Comparison of ENCODE assay signal across 20 cellular contexts in the genomic region with DNA sequence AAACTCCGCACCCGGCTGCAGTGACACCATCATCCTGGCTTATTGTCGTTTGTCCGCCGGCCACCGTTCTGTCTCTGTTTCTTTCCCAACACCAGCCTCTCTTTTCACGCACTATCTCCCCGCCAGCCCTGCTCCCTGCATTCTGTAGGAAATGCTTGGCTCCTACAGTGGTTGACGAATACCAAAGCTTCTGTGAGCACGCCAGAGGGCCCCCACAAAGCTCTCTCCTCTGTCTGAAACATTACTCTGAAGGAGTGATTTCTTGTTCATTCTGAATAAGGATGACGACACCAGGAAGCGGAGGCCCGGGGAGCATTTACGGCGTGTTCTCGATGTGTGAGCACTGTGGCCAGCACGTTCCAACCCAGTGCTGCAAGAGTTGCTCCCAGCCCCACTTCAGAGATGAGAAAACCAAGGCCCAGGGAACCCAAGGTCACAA. TPM values are rescaled to one million over a fixed set of nuclear protein-coding genes. Genes with fewer than 3 reads are reported as not detected.
DNase-seq lines count a peak whose midpoint lies in the region; ATAC-seq and TF ChIP-seq lines count a peak whose summit lies in the region.
"Had no signal": no experiment of that assay in that cellular context is flagged by ENCODE, and none has a peak within 500 bp of the region (broad histone marks: within the 10 kb centered on the region; RNA-seq: fewer than 3 reads in every experiment).

No MANE protein-coding gene starts in this region.

- no TSS peak for BruUV-seq in IMR-90 (replicated peaks; lab: Mats Ljungman, UMichigan)

- H2AK5ac ChIP-seq in IMR-90 (ENCODE audit: low read depth, low read length): peak overlapping the region; percentile 69

- H3K27ac Mint-ChIP-seq in effector memory CD8-positive, alpha-beta T cell: peak overlapping the region; percentile 49 to 94
- no peak overlapping the region for H3K27ac Mint-ChIP-seq in osteocyte (ENCODE audit: unreplicated experiment)
- H3K27ac Mint-ChIP-seq: activated CD4-positive, alpha-beta memory T cell treated with anti-CD3 and anti-CD28 coated beads, Interleukin-2, amount 10 ng/mL, durations not matched to agents 7 days and 5 days had no signal

- H3K79me1 ChIP-seq in IMR-90 (ENCODE audit: low read depth in 1 of 2, low read length in 2 of 2): peaks cover 20 to 60% of the 10 kb centered on the region in 2 experiments

- no peak overlapping the region for H3K4me3 ChIP-seq in IMR-90 (ENCODE audit: insufficient read depth, low read depth, low read length)
- H3K4me3 ChIP-seq: breast epithelium, heart left ventricle, MG63 had no signal

- H4K91ac ChIP-seq in IMR-90 (ENCODE audit: insufficient read depth, low read depth, low read length): no peak overlapping the region

- no peak overlapping the region for H3K18ac ChIP-seq in IMR-90 (ENCODE audit: low read depth, low read length)

- H2AK9ac ChIP-seq in IMR-90 (replicated peaks; ENCODE audit: low read depth, low read length, poor library complexity): no peak overlapping the region

- WGBS in IMR-90 (ENCODE audit: extremely low coverage in 2 of 2, insufficient read length in 1 of 2), 2 experiments: 87% methylated on average over 13 of the region's 17 CpGs; no CpG with 5 or more reads in 1 of the 2 experiments

- intact Hi-C loops in IMR-90 (cut with micrococcal nuclease): no loop called here

- no peak for TF ChIP-seq CTCF in AG09319 (IDR thresholded peaks at IDR 0.05; ENCODE audit: low read depth, low read length)
- TF ChIP-seq CTCF in IMR-90 (conservative IDR thresholded peaks at IDR 0.05; ENCODE audit: low read depth, low read length): no peak
- no peak for TF ChIP-seq CTCF in osteocyte (IDR thresholded peaks at IDR 0.05)

- H3K9me3 Mint-ChIP-seq in effector memory CD8-positive, alpha-beta T cell: peaks cover 2 to 7% of the 10 kb centered on the region in 2 donors
- H3K9me3 Mint-ChIP-seq in osteocyte (ENCODE audit: unreplicated experiment): peaks cover 18% of the 10 kb centered on the region

- H3K14ac ChIP-seq in IMR-90 (replicated peaks; ENCODE audit: low read depth, low read length): no peak overlapping the region; the same call in 1 of the 2 replicates

- dilution Hi-C loops in IMR-90 (cut with HindIII; ENCODE audit: low sequenced_read_pairs, unreplicated experiment): no loop called here

- peak; percentile 27 for DNase-seq in AG09319 (ENCODE audit: extremely low read depth, low read depth)
- DNase-seq in IMR-90: no peak
- no peak for DNase-seq in effector memory CD8-positive, alpha-beta T cell
- peak; percentile 72 for DNase-seq in osteocyte (ENCODE audit: extremely low spot score, unreplicated experiment)
- DNase-seq in stimulated activated CD4-positive, alpha-beta T cell treated with anti-CD3 and anti-CD28 coated beads, Interleukin-4, amount 100 ng/mL, for 24 hours: no peak
- DNase-seq: activated CD4-positive, alpha-beta memory T cell treated with anti-CD3 and anti-CD28 coated beads, Interleukin-2, amount 10 ng/mL, durations not matched to agents 7 days and 5 days; cortex of kidney; heart left ventricle; naive thymus-derived CD8-positive, alpha-beta T cell; NCI-H1694 treated with DMSO at 0.1 percent for 48 hours; NCI-H748 treated with DMSO at 0.1 percent for 48 hours; Right ventricle myocardium superior; stimulated activated CD4-positive, alpha-beta T cell treated with anti-CD3 and anti-CD28 coated beads, Interleukin-1b, Interleukin-23, amount 100 ng/mL, for 48 hours; stimulated activated naive CD4-positive, alpha-beta T cell had no signal

- H3K9me1 ChIP-seq in IMR-90 (ENCODE audit: insufficient read depth, low read length): peaks cover 16% of the 10 kb centered on the region

- no peak overlapping the region for H4K8ac ChIP-seq in IMR-90 (ENCODE audit: low read depth in 2 of 2, low read length in 2 of 2)

- H2BK15ac ChIP-seq in IMR-90 (ENCODE audit: low read depth, low read length): no peak overlapping the region

- peaks cover 17% of the 10 kb centered on the region for H3K9me3 ChIP-seq in IMR-90 (ENCODE audit: control insufficient read depth, insufficient read depth, low read length)

- H3K4ac ChIP-seq in IMR-90 (ENCODE audit: low read depth, low read length): peak overlapping the region; percentile 21; the same call in 1 of the 2 replicates

- no peaks in the 10 kb centered on the region for H3K27me3 Mint-ChIP-seq in effector memory CD8-positive, alpha-beta T cell
- no peaks in the 10 kb centered on the region for H3K27me3 Mint-ChIP-seq in osteocyte (ENCODE audit: unreplicated experiment)
- H3K27me3 Mint-ChIP-seq: activated CD4-positive, alpha-beta memory T cell treated with anti-CD3 and anti-CD28 coated beads, Interleukin-2, amount 10 ng/mL, durations not matched to agents 7 days and 5 days; naive thymus-derived CD8-positive, alpha-beta T cell had no signal

- in situ Hi-C loops in IMR-90 (cut with MboI; ENCODE audit: low sequenced_read_pairs): no loop called here

- H3K56ac ChIP-seq in IMR-90 (ENCODE audit: extremely low read depth, insufficient read depth, low read length): no peak overlapping the region

- H2BK5ac ChIP-seq in IMR-90 (ENCODE audit: low read depth, low read length, poor library complexity, severe bottlenecking): no peak overlapping the region

- ATAC-seq in IMR-90 (ENCODE audit: low read depth) (no peak), GM18907 (IDR thresholded peaks at IDR 0.05; ENCODE audit: unreplicated experiment) (no peak), GM19463 (IDR thresholded peaks at IDR 0.05; ENCODE audit: unreplicated experiment) (no peak), HG02884 (IDR thresholded peaks at IDR 0.05; ENCODE audit: unreplicated experiment) (no peak)
- ATAC-seq in effector memory CD8-positive, alpha-beta T cell (replicated peaks): no peak
- ATAC-seq: activated CD4-positive, CD25-positive, alpha-beta regulatory T cell treated with anti-CD3 and anti-CD28 coated beads, Interleukin-2, amount 50 U/mL, for 24 hours; heart left ventricle; naive thymus-derived CD8-positive, alpha-beta T cell had no signal

- peaks cover 30 to 32% of the 10 kb centered on the region in 2 donors for H3K4me1 Mint-ChIP-seq in effector memory CD8-positive, alpha-beta T cell (ENCODE audit: low read depth in 2 of 2)
- peaks cover 39% of the 10 kb centered on the region for H3K4me1 Mint-ChIP-seq in osteocyte (ENCODE audit: unreplicated experiment)

- H3K27me3 ChIP-seq in IMR-90 (ENCODE audit: control insufficient read depth, insufficient read depth, low read length): no peaks in the 10 kb centered on the region
- H3K27me3 ChIP-seq: breast epithelium, heart left ventricle, MG63 had no signal

- no peak for TF ChIP-seq POLR2A in IMR-90 (IDR thresholded peaks at IDR 0.05; ENCODE audit: low read depth, low read length)

- POLR2A ChIA-PET in IMR-90 (lab: Charles Lee; ENCODE audit: unreplicated experiment): no interaction called here

- no peak overlapping the region for H3K9ac ChIP-seq in IMR-90 (ENCODE audit: low read depth, low read length)

- no peak for TF ChIP-seq RAD21 in IMR-90 (IDR thresholded peaks at IDR 0.05; ENCODE audit: low read length)

- no peaks in the 10 kb centered on the region for H4K20me1 ChIP-seq in IMR-90 (ENCODE audit: insufficient read depth, low read length)

- no peak overlapping the region for H3K27ac ChIP-seq in IMR-90 (ENCODE audit: insufficient read depth, low read length)
- H3K27ac ChIP-seq: breast epithelium, heart left ventricle had no signal

- H3K36me3 Mint-ChIP-seq in effector memory CD8-positive, alpha-beta T cell (ENCODE audit: insufficient read depth): peaks cover 11% of the 10 kb centered on the region
- peaks cover 13% of the 10 kb centered on the region for H3K36me3 Mint-ChIP-seq in osteocyte (ENCODE audit: unreplicated experiment)

- no peak overlapping the region for H4K5ac ChIP-seq in IMR-90 (ENCODE audit: low read depth, low read length)

- no peak overlapping the region for H3K4me2 ChIP-seq in IMR-90 (ENCODE audit: low read depth, low read length)

- H3K4me3 Mint-ChIP-seq in effector memory CD8-positive, alpha-beta T cell: peak overlapping the region in 1 of 2 donors; percentile 35
- no peak overlapping the region for H3K4me3 Mint-ChIP-seq in osteocyte (ENCODE audit: unreplicated experiment)
- H3K4me3 Mint-ChIP-seq: activated CD4-positive, alpha-beta memory T cell treated with anti-CD3 and anti-CD28 coated beads, Interleukin-2, amount 10 ng/mL, durations not matched to agents 7 days and 5 days; naive thymus-derived CD8-positive, alpha-beta T cell had no signal

- H2BK20ac ChIP-seq in IMR-90 (ENCODE audit: low read depth, low read length): no peak overlapping the region

- no peak overlapping the region for H2BK120ac ChIP-seq in IMR-90 (ENCODE audit: low read depth, low read length)

- peaks cover 4% of the 10 kb centered on the region for H3K36me3 ChIP-seq in IMR-90 (ENCODE audit: control insufficient read depth, insufficient read depth, low read length)
- H3K36me3 ChIP-seq: breast epithelium, heart left ventricle had no signal

- CTCF ChIA-PET in IMR-90 (lab: Yijun Ruan, JAX): no interaction called here

- H2AFZ ChIP-seq in IMR-90 (replicated peaks; ENCODE audit: low read length, poor library complexity): no peak overlapping the region

- H3K4me1 ChIP-seq in IMR-90 (ENCODE audit: control insufficient read depth, insufficient read depth, low read length): peaks cover 8% of the 10 kb centered on the region

- H3K23ac ChIP-seq in IMR-90 (ENCODE audit: low read depth, low read length): no peak overlapping the region

TF ChIP-seq in IMR-90, 13 proteins besides CTCF, POLR2A, EP300 and RAD21 (continues in another document):
- TF ChIP-seq SMC3 (IDR thresholded peaks at IDR 0.05; ENCODE audit: low read depth, low read length) (no peak), RFX5 (IDR thresholded peaks at IDR 0.05; ENCODE audit: low read depth, low read length) (no peak), CEBPB (IDR thresholded peaks at IDR 0.05; ENCODE audit: low read depth, low read length) (no peak), MAZ (IDR thresholded peaks at IDR 0.05; ENCODE audit: borderline replicate concordance, low read depth, low read length) (no peak), FOS (IDR thresholded peaks at IDR 0.05; ENCODE audit: low read depth, low read length) (no peak)
- TF ChIP-seq, protein P1, sequence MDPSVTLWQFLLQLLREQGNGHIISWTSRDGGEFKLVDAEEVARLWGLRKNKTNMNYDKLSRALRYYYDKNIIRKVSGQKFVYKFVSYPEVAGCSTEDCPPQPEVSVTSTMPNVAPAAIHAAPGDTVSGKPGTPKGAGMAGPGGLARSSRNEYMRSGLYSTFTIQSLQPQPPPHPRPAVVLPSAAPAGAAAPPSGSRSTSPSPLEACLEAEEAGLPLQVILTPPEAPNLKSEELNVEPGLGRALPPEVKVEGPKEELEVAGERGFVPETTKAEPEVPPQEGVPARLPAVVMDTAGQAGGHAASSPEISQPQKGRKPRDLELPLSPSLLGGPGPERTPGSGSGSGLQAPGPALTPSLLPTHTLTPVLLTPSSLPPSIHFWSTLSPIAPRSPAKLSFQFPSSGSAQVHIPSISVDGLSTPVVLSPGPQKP (IDR thresholded peaks at IDR 0.05; ENCODE audit: borderline replicate concordance, low read depth, low read length): no peak

RNA-seq across cellular contexts. Expression of a gene that starts 58.8 kb away (rescaled TPM):
- total RNA-seq in IMR-90 (2012; rRNA removed) (5.4 and 5.6 TPM in 2 replicates), osteocyte (25.3 and 26.9 TPM in 2 replicates)
- 12.5 and 13.5 TPM in 2 replicates for polyA plus RNA-seq in IMR-90 (2012; rRNA removed)
- polyA plus RNA-seq in IMR-90 (2012; cell fraction: cytosol; rRNA removed): 7.6 and 15.1 TPM in 2 replicates
- 16.3 and 19.4 TPM in 2 replicates for polyA plus RNA-seq in IMR-90 (2012; cell fraction: nucleus; rRNA removed; ENCODE audit: low replicate concordance)

Comparison
In these comparisons a context has a peak if more than half of its experiments do, and no peak if none do; other contexts are left out.
1. DNase-seq: peak in AG09319 (single experiment) and osteocyte (single experiment); none in IMR-90 (single experiment), effector memory CD8-positive, alpha-beta T cell (0 of 3) and stimulated activated CD4-positive, alpha-beta T cell treated with anti-CD3 and anti-CD28 coated beads, Interleukin-4, amount 100 ng/mL, for 24 hours (single experiment).